Comparison of ENCODE assay signal across 5 cellular contexts in the genomic region with DNA sequence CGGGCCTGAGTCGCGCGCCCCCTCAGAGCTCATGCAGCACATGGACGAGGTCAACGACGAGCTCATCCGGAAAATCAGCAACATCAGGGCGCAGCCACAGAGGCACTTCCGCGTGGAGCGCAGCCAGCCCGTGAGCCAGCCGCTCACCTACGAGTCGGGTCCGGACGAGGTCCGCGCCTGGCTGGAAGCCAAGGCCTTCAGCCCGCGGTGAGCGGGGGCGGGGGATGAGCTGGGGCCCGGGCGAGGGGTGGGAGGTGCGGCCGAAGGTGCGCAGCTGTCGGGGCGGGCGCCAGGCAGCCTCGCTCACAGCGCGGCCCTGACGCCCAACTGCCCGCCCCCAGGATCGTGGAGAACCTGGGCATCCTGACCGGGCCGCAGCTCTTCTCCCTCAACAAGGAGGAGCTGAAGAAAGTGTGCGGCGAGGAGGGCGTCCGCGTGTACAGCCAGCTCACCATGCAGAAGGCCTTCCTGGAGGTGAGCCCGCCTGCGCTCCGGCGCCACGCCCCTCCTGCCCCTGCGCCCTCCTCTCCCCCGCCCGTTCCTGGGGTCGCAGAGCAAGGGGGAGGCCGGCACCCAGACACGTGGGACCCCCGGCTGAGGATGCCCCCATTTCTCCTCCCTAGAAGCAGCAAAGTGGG. TPM values are rescaled to one million over a fixed set of nuclear protein-coding genes. Genes with fewer than 3 reads are reported as not detected.
A peak's percentile ranks its signal among the peaks of the same experiment; 100 is the strongest.
DNase-seq lines count a peak whose midpoint lies in the region; ATAC-seq lines count a peak whose summit lies in the region.

No MANE protein-coding gene starts in this region.

- DNase-seq in NCI-H128 (lab: John Stamatoyannopoulos, UW; ENCODE audit: unreplicated experiment) (peak; percentile 57), immature natural killer cell (peak; percentile 46 to 52 (median 51)), foreskin melanocyte (no peak)
- DNase-seq in activated T-cell treated with anti-CD3 and anti-CD28 coated beads, Interleukin-2, amount 50 U/mL, for 1 hour, result peak; percentile 60

- H3K9me3 Mint-ChIP-seq in immature natural killer cell, result no peaks in the 10 kb centered on the region

- peaks cover 7 to 8% of the 10 kb centered on the region in 2 donors for H3K4me1 Mint-ChIP-seq in immature natural killer cell

- H3K36me3 Mint-ChIP-seq in immature natural killer cell, result no peaks in the 10 kb centered on the region

- peaks cover 5 to 7% (median 6%) of the 10 kb centered on the region in 3 donors for H3K27me3 Mint-ChIP-seq in immature natural killer cell (ENCODE audit: low read depth in 3 of 3)

- no peak for ATAC-seq in GM21367 (IDR thresholded peaks at IDR 0.05; ENCODE audit: unreplicated experiment)

- no peak overlapping the region for H3K27ac Mint-ChIP-seq in immature natural killer cell

- H3K4me3 Mint-ChIP-seq in immature natural killer cell, result peak overlapping the region; percentile 62 to 75 (median 70)

RNA-seq across cellular contexts. Expression of a gene that starts 20.4 kb away (rescaled TPM):
- 10 to 100 TPM; 12.9 to 15.1 (median 15.0) TPM for polyA plus RNA-seq in immature natural killer cell

RNA-seq across cellular contexts. Expression of a gene that starts 20.9 kb away (rescaled TPM):
- polyA plus RNA-seq in immature natural killer cell, result 100 to 1,000 TPM; 163 to 189 (median 180) TPM

RNA-seq across cellular contexts. Expression of a gene that starts 30.8 kb away (rescaled TPM):
- 10 to 100 TPM; 21.3 to 32.4 (median 30.4) TPM for polyA plus RNA-seq in immature natural killer cell

RNA-seq across cellular contexts. Expression of a gene that starts 31.4 kb away (rescaled TPM):
- polyA plus RNA-seq in immature natural killer cell, result 10 to 100 TPM; 17.8 to 31.6 (median 18.6) TPM

RNA-seq across cellular contexts. Expression of a gene that starts 50.9 kb away (rescaled TPM):
- 1 to 10 TPM; 5.8 to 9.7 (median 6.7) TPM for polyA plus RNA-seq in immature natural killer cell
